1 cellular context compared by ENCODE assay signal in the genomic region with DNA sequence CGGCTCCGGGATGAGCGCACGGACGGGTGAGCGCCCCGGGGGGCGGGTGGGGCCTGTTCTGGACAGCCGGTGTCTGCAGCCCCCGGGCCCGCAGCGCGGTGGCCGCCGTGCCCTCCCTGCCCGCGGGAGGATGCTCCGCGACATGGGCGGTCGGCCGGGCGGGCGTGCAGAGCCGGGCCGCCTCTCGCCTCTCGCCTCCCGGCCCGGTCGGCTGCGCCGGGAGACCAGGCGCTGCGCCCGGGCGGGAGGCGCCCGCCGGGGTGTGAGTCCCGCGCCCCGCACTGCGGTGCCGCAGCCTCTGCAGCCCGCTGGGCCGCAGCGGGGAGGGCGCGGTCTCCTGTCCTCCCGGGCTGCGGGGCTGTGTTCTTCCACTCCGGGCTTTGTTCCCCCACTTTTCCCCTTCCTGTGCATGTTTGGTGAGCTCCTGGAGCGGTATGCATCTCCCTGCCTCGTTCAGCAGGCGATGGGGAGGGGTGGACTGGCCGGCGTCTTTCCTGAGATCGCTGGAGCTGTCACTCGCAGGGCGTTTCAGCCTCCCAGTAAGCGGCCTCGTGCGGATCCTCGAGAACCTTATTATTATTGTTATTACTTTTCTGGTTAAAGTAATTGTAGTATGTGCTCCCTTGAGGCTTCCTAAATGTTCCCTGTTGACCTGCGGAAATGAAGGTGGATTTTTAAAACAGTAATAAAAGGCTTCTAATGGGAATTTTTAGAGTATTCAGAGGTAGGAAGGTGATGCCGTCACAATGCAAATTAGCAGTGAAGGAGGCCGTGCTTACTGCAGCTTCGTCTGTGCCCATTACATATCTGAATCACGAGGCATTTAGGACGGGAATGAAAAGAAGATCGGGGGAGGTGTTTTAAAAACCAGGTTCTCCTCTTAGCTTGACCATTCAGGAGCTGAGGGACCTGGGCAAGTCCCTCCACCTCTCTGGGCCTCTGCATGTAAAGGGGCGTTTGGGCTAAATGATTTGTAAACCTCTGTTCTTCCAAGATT.
TF ChIP-seq lines count a peak whose summit lies in the region.

No MANE protein-coding gene starts in this region.

TF ChIP-seq in K562, 482 proteins besides CTCF, POLR2A, EP300 and RAD21 (continued from another document and continues in another):
- TF ChIP-seq RBBP5 (IDR thresholded peaks at IDR 0.05; ENCODE audit: borderline replicate concordance, insufficient read depth, low read length, poor library complexity, severe bottlenecking), result peak; percentile 50
- TF ChIP-seq RHOXF2B (CRISPR knock-in tag; conservative IDR thresholded peaks at IDR 0.05), result no peak
- TF ChIP-seq, protein P1, sequence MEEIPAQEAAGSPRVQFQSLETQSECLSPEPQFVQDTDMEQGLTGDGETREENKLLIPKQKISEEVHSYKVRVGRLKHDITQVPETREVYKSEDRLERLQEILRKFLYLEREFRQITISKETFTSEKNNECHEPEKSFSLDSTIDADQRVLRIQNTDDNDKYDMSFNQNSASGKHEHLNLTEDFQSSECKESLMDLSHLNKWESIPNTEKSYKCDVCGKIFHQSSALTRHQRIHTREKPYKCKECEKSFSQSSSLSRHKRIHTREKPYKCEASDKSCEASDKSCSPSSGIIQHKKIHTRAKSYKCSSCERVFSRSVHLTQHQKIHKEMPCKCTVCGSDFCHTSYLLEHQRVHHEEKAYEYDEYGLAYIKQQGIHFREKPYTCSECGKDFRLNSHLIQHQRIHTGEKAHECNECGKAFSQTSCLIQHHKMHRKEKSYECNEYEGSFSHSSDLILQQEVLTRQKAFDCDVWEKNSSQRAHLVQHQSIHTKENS (CRISPR knock-in tag; IDR thresholded peaks at IDR 0.05), result no peak
- no peak for TF ChIP-seq TAF7 (tag; IDR thresholded peaks at IDR 0.05)
- no peak for TF ChIP-seq MTA1 (IDR thresholded peaks at IDR 0.05; ENCODE audit: borderline replicate concordance)
- no peak for TF ChIP-seq ZNF79 (CRISPR knock-in tag; IDR thresholded peaks at IDR 0.05; ENCODE audit: low read depth)
- no peak for TF ChIP-seq ZNF3 (CRISPR knock-in tag; IDR thresholded peaks at IDR 0.05)
- TF ChIP-seq, protein P2, sequence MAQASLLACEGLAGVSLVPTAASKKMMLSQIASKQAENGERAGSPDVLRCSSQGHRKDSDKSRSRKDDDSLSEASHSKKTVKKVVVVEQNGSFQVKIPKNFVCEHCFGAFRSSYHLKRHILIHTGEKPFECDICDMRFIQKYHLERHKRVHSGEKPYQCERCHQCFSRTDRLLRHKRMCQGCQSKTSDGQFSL (CRISPR knock-in tag; IDR thresholded peaks at IDR 0.05), result no peak
- TF ChIP-seq, protein P2 (tag; IDR thresholded peaks at IDR 0.05), result no peak
- no peak for TF ChIP-seq NFRKB (IDR thresholded peaks at IDR 0.05; ENCODE audit: low read depth)
- TF ChIP-seq, protein P3, sequence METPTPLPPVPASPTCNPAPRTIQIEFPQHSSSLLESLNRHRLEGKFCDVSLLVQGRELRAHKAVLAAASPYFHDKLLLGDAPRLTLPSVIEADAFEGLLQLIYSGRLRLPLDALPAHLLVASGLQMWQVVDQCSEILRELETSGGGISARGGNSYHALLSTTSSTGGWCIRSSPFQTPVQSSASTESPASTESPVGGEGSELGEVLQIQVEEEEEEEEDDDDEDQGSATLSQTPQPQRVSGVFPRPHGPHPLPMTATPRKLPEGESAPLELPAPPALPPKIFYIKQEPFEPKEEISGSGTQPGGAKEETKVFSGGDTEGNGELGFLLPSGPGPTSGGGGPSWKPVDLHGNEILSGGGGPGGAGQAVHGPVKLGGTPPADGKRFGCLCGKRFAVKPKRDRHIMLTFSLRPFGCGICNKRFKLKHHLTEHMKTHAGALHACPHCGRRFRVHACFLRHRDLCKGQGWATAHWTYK (CRISPR knock-in tag; IDR thresholded peaks at IDR 0.05), result 0 out of 2 replicates have a peak, but pooled peaks have one; percentile 49
- TF ChIP-seq JUN (IDR thresholded peaks at IDR 0.05; ENCODE audit: borderline replicate concordance, low read depth, low read length), result no peak
- no peak for TF ChIP-seq JUN (CRISPR knock-in tag; IDR thresholded peaks at IDR 0.05; ENCODE audit: borderline replicate concordance)
- TF ChIP-seq NR2C1 (IDR thresholded peaks at IDR 0.05), result no peak
- TF ChIP-seq NR2C1 (tag; IDR thresholded peaks at IDR 0.05), result no peak
- TF ChIP-seq, protein P4, sequence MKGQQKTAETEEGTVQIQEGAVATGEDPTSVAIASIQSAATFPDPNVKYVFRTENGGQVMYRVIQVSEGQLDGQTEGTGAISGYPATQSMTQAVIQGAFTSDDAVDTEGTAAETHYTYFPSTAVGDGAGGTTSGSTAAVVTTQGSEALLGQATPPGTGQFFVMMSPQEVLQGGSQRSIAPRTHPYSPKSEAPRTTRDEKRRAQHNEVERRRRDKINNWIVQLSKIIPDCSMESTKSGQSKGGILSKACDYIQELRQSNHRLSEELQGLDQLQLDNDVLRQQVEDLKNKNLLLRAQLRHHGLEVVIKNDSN (CRISPR knock-in tag; IDR thresholded peaks at IDR 0.05), result no peak
- TF ChIP-seq TAF1 (IDR thresholded peaks at IDR 0.05; ENCODE audit: control insufficient read depth, extremely low read depth, insufficient read depth, low read length, severe bottlenecking), result no peak
- TF ChIP-seq ZNF133 (CRISPR knock-in tag; IDR thresholded peaks at IDR 0.05), result no peak
- no peak for TF ChIP-seq CBFA2T2 (conservative IDR thresholded peaks at IDR 0.05)
- TF ChIP-seq PHF8 (IDR thresholded peaks at IDR 0.05; ENCODE audit: borderline replicate concordance, low read length), result peak; percentile 33; the same call in 1 of the 2 replicates
- no peak for TF ChIP-seq PYGO2 (tag; IDR thresholded peaks at IDR 0.05)
- TF ChIP-seq, protein P5, sequence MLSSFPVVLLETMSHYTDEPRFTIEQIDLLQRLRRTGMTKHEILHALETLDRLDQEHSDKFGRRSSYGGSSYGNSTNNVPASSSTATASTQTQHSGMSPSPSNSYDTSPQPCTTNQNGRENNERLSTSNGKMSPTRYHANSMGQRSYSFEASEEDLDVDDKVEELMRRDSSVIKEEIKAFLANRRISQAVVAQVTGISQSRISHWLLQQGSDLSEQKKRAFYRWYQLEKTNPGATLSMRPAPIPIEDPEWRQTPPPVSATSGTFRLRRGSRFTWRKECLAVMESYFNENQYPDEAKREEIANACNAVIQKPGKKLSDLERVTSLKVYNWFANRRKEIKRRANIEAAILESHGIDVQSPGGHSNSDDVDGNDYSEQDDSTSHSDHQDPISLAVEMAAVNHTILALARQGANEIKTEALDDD (IDR thresholded peaks at IDR 0.05), result no peak
- no peak for TF ChIP-seq EGR1 (conservative IDR thresholded peaks at IDR 0.05)
- TF ChIP-seq, protein P6, sequence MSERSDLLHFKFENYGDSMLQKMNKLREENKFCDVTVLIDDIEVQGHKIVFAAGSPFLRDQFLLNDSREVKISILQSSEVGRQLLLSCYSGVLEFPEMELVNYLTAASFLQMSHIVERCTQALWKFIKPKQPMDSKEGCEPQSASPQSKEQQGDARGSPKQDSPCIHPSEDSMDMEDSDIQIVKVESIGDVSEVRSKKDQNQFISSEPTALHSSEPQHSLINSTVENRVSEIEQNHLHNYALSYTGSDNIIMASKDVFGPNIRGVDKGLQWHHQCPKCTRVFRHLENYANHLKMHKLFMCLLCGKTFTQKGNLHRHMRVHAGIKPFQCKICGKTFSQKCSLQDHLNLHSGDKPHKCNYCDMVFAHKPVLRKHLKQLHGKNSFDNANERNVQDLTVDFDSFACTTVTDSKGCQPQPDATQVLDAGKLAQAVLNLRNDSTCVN (CRISPR knock-in tag; IDR thresholded peaks at IDR 0.05), result no peak
- TF ChIP-seq, protein P7, sequence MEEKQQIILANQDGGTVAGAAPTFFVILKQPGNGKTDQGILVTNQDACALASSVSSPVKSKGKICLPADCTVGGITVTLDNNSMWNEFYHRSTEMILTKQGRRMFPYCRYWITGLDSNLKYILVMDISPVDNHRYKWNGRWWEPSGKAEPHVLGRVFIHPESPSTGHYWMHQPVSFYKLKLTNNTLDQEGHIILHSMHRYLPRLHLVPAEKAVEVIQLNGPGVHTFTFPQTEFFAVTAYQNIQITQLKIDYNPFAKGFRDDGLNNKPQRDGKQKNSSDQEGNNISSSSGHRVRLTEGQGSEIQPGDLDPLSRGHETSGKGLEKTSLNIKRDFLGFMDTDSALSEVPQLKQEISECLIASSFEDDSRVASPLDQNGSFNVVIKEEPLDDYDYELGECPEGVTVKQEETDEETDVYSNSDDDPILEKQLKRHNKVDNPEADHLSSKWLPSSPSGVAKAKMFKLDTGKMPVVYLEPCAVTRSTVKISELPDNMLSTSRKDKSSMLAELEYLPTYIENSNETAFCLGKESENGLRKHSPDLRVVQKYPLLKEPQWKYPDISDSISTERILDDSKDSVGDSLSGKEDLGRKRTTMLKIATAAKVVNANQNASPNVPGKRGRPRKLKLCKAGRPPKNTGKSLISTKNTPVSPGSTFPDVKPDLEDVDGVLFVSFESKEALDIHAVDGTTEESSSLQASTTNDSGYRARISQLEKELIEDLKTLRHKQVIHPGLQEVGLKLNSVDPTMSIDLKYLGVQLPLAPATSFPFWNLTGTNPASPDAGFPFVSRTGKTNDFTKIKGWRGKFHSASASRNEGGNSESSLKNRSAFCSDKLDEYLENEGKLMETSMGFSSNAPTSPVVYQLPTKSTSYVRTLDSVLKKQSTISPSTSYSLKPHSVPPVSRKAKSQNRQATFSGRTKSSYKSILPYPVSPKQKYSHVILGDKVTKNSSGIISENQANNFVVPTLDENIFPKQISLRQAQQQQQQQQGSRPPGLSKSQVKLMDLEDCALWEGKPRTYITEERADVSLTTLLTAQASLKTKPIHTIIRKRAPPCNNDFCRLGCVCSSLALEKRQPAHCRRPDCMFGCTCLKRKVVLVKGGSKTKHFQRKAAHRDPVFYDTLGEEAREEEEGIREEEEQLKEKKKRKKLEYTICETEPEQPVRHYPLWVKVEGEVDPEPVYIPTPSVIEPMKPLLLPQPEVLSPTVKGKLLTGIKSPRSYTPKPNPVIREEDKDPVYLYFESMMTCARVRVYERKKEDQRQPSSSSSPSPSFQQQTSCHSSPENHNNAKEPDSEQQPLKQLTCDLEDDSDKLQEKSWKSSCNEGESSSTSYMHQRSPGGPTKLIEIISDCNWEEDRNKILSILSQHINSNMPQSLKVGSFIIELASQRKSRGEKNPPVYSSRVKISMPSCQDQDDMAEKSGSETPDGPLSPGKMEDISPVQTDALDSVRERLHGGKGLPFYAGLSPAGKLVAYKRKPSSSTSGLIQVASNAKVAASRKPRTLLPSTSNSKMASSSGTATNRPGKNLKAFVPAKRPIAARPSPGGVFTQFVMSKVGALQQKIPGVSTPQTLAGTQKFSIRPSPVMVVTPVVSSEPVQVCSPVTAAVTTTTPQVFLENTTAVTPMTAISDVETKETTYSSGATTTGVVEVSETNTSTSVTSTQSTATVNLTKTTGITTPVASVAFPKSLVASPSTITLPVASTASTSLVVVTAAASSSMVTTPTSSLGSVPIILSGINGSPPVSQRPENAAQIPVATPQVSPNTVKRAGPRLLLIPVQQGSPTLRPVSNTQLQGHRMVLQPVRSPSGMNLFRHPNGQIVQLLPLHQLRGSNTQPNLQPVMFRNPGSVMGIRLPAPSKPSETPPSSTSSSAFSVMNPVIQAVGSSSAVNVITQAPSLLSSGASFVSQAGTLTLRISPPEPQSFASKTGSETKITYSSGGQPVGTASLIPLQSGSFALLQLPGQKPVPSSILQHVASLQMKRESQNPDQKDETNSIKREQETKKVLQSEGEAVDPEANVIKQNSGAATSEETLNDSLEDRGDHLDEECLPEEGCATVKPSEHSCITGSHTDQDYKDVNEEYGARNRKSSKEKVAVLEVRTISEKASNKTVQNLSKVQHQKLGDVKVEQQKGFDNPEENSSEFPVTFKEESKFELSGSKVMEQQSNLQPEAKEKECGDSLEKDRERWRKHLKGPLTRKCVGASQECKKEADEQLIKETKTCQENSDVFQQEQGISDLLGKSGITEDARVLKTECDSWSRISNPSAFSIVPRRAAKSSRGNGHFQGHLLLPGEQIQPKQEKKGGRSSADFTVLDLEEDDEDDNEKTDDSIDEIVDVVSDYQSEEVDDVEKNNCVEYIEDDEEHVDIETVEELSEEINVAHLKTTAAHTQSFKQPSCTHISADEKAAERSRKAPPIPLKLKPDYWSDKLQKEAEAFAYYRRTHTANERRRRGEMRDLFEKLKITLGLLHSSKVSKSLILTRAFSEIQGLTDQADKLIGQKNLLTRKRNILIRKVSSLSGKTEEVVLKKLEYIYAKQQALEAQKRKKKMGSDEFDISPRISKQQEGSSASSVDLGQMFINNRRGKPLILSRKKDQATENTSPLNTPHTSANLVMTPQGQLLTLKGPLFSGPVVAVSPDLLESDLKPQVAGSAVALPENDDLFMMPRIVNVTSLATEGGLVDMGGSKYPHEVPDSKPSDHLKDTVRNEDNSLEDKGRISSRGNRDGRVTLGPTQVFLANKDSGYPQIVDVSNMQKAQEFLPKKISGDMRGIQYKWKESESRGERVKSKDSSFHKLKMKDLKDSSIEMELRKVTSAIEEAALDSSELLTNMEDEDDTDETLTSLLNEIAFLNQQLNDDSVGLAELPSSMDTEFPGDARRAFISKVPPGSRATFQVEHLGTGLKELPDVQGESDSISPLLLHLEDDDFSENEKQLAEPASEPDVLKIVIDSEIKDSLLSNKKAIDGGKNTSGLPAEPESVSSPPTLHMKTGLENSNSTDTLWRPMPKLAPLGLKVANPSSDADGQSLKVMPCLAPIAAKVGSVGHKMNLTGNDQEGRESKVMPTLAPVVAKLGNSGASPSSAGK (IDR thresholded peaks at IDR 0.05), result peak; percentile 77
- no peak for TF ChIP-seq HMG20B (CRISPR knock-in tag; IDR thresholded peaks at IDR 0.05)
- TF ChIP-seq ATF7 (IDR thresholded peaks at IDR 0.05), result no peak
- no peak for TF ChIP-seq SOX6 (IDR thresholded peaks at IDR 0.05)
- no peak for TF ChIP-seq NFIC (IDR thresholded peaks at IDR 0.05)
- TF ChIP-seq ZNF408 (CRISPR knock-in tag; IDR thresholded peaks at IDR 0.05; ENCODE audit: low read depth), result no peak
- TF ChIP-seq, protein P8, sequence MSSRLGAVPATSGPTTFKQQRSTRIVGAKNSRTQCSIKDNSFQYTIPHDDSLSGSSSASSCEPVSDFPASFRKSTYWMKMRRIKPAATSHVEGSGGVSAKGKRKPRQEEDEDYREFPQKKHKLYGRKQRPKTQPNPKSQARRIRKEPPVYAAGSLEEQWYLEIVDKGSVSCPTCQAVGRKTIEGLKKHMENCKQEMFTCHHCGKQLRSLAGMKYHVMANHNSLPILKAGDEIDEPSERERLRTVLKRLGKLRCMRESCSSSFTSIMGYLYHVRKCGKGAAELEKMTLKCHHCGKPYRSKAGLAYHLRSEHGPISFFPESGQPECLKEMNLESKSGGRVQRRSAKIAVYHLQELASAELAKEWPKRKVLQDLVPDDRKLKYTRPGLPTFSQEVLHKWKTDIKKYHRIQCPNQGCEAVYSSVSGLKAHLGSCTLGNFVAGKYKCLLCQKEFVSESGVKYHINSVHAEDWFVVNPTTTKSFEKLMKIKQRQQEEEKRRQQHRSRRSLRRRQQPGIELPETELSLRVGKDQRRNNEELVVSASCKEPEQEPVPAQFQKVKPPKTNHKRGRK (tag; IDR thresholded peaks at IDR 0.05), result no peak
- no peak for TF ChIP-seq SPI1 (IDR thresholded peaks at IDR 0.05; ENCODE audit: borderline replicate concordance, low read depth, low read length)
- TF ChIP-seq EZH2 (IDR thresholded peaks at IDR 0.05; ENCODE audit: borderline replicate concordance, low read depth, low read length), result no peak
- TF ChIP-seq ZBTB8A (IDR thresholded peaks at IDR 0.05; ENCODE audit: partially characterized antibody), result no peak
- no peak for TF ChIP-seq ZNF76 (CRISPR knock-in tag; IDR thresholded peaks at IDR 0.05; ENCODE audit: borderline replicate concordance)
- TF ChIP-seq ZKSCAN1 (IDR thresholded peaks at IDR 0.05; ENCODE audit: low read depth, low read length), result no peak
- no peak for TF ChIP-seq NR2F6 (CRISPR knock-in tag; IDR thresholded peaks at IDR 0.05)
- TF ChIP-seq ZKSCAN3 (CRISPR knock-in tag; IDR thresholded peaks at IDR 0.05), result no peak
- no peak for TF ChIP-seq EHMT2 (IDR thresholded peaks at IDR 0.05)
- no peak for TF ChIP-seq RFX7 (CRISPR knock-in tag; IDR thresholded peaks at IDR 0.05)
